Comparison of ENCODE assay signal across 8 cellular contexts in genomic region chr19:53103141-53103902, GRCh38. TPM values are rescaled to one million over a fixed set of nuclear protein-coding genes. Genes with fewer than 3 reads are reported as not detected.
DNase-seq lines count a peak whose midpoint lies in the region; ATAC-seq and TF ChIP-seq lines count a peak whose summit lies in the region.

TSS of gene ZNF160 (minus strand) at chr19:53103422. CDS start at chr19:53086276, 17,146 bp downstream.

- no peaks in the 10 kb centered on the region for H3K9me3 ChIP-seq in aorta (ENCODE audit: control insufficient read depth, low read length)

- in situ Hi-C loops in astrocyte of the cerebellum (cut with HindIII; ENCODE audit: low sequenced_read_pairs) = no loop called here

- WGBS in aorta, 2 donors = 0 to 1% methylated on average over 45 to 60 of the region's 60 CpGs

- H3K27ac ChIP-seq in rectal smooth muscle tissue (ENCODE audit: low read depth, low read length) (peak within 1 kb of the TSS; percentile 90), aorta (ENCODE audit: low read depth in 1 of 2, low read length in 2 of 2) (peak within 1 kb of the TSS; percentile 49 to 72)

- no peak for TF ChIP-seq CTCF in astrocyte of the cerebellum (IDR thresholded peaks at IDR 0.05; ENCODE audit: low read depth, low read length, missing control alignments)

- no peaks in the 10 kb centered on the region for H3K36me3 ChIP-seq in rectal smooth muscle tissue (ENCODE audit: control insufficient read depth, insufficient read depth, low read length)
- H3K36me3 ChIP-seq in aorta (ENCODE audit: control insufficient read depth in 1 of 2, insufficient read depth in 2 of 2, low read length in 1 of 2) = no peaks in the 10 kb centered on the region

- H3K9ac ChIP-seq in rectal smooth muscle tissue (ENCODE audit: low read length) = peak within 1 kb of the TSS; percentile 88

- H3K4me1 ChIP-seq in rectal smooth muscle tissue (ENCODE audit: control insufficient read depth, insufficient read depth, low read length) (peaks cover 8% of the 10 kb centered on the region), aorta (ENCODE audit: control insufficient read depth in 1 of 2, insufficient read depth in 2 of 2, low read length in 2 of 2) (no peaks in the 10 kb centered on the region)

- intact Hi-C loops in aorta (cut with DNase I) = loop anchor here in 1 of 2 donors (2.0 to 5.0 kb wide), 2 partner anchors 29 to 89 kb away; partner anchors contain the start of genes ZNF415 and ZNF665

- peak; percentile 58 for ATAC-seq in GM18499 (IDR thresholded peaks at IDR 0.05; ENCODE audit: insufficient read depth, unreplicated experiment)
- ATAC-seq in HG02938 (IDR thresholded peaks at IDR 0.05; ENCODE audit: unreplicated experiment) = peak; percentile 85
- ATAC-seq in aorta (ENCODE audit: low FRiP score) = peak; percentile 100

- no peaks in the 10 kb centered on the region for H3K27me3 ChIP-seq in rectal smooth muscle tissue (ENCODE audit: control insufficient read depth, insufficient read depth, low read length)
- H3K27me3 ChIP-seq in aorta (ENCODE audit: control insufficient read depth in 1 of 2, insufficient read depth in 2 of 2, low read length in 1 of 2) = no peaks in the 10 kb centered on the region

- peak; percentile 97 to 99 for DNase-seq in NCI-H1930 (lab: John Stamatoyannopoulos, UW)
- peak; percentile 98 for DNase-seq in T-helper 9 cell
- DNase-seq in astrocyte of the cerebellum (ENCODE audit: low read depth) = peak; percentile 87
- peak; percentile 98 for DNase-seq in hepatic stellate cell (ENCODE audit: low spot score)
- DNase-seq in aorta = peak; percentile 100

- H3K4me3 ChIP-seq in astrocyte of the cerebellum (ENCODE audit: low read depth, low read length) = peak within 1 kb of the TSS; percentile 93
- H3K4me3 ChIP-seq in rectal smooth muscle tissue (ENCODE audit: low read length) = peak within 1 kb of the TSS; percentile 99
- H3K4me3 ChIP-seq in aorta (ENCODE audit: low read length in 2 of 2) = peak within 1 kb of the TSS; percentile 61 to 78

RNA-seq across cellular contexts. Expression of gene ZNF160, which starts in this region (rescaled TPM):
- 10 to 100 TPM; 32.5 to 61.0 TPM for total RNA-seq in aorta
- polyA plus RNA-seq in aorta = 10 to 100 TPM in 1 of 2 donors, 1 to 10 TPM in 1; 4.6 to 19.5 TPM

Comparison
In these comparisons a context has a peak if more than half of its experiments do, and no peak if none do; other contexts are left out.
1. Peak in every context shown above with its lines: DNase-seq, ATAC-seq, H3K4me3 ChIP-seq and H3K27ac ChIP-seq.